26 cellular contexts compared by ENCODE assay signal in genomic region chr11:84865791-84866535, GRCh38.
DNase-seq lines count a peak whose midpoint lies in the region; ATAC-seq, FAIRE-seq and TF ChIP-seq lines count a peak whose summit lies in the region.
"Had no signal": no experiment of that assay in that cellular context is flagged by ENCODE, and none has a peak within 500 bp of the region (broad histone marks: within the 10 kb centered on the region; RNA-seq: fewer than 3 reads in every experiment).

No MANE protein-coding gene starts in this region.

- H3K4me2 ChIP-seq in A549 (no peak overlapping the region), astrocyte (ENCODE audit: low read length) (peak overlapping the region; percentile 19)

- no peaks in the 10 kb centered on the region for H3K79me2 ChIP-seq in astrocyte (ENCODE audit: insufficient read depth, low read length)

- H3K27me3 ChIP-seq in astrocyte (ENCODE audit: insufficient read depth, low read length) = no peaks in the 10 kb centered on the region
- H3K27me3 ChIP-seq: gastroesophageal sphincter, thyroid gland had no signal

- no peak overlapping the region for H3K27ac ChIP-seq in A549
- H3K27ac ChIP-seq in astrocyte (ENCODE audit: low read depth, low read length) = no peak overlapping the region
- H3K27ac ChIP-seq: gastroesophageal sphincter, left ventricle myocardium inferior, thyroid gland had no signal

- TF ChIP-seq RAD21 in A549 (conservative IDR thresholded peaks at IDR 0.05 in 1 of 2, IDR thresholded peaks at IDR 0.05 in 1 of 2) = no peak

- POLR2A ChIA-PET in A549 (lab: Yijun Ruan, JAX) = no interaction called here

- H3K9me3 ChIP-seq in A549 (no peaks in the 10 kb centered on the region), astrocyte (ENCODE audit: insufficient read depth, low read depth, low read length) (no peaks in the 10 kb centered on the region)
- H3K9me3 ChIP-seq: gastroesophageal sphincter, left ventricle myocardium inferior, mucosa of descending colon, thyroid gland had no signal

- H3K36me3 Mint-ChIP-seq in astrocyte (ENCODE audit: low read depth, unreplicated experiment) = no peaks in the 10 kb centered on the region
- H3K36me3 Mint-ChIP-seq: CD8-positive, alpha-beta memory T cell; IgD-negative memory B cell; stimulated activated naive B cell treated with anti-CD40 and anti-IgM and Interleukin-4, amounts not matched to agents 10 μg/mL and 1 μg/mL and 100 μg/mL, for 72 hours; T-cell had no signal

- TF ChIP-seq EP300 in A549 (IDR thresholded peaks at IDR 0.05) = no peak

- DNase-seq in A549 (ENCODE audit: low read depth in 1 of 2, low spot score in 1 of 2) (no peak), H54 (ENCODE audit: insufficient read length, low spot score) (no peak), astrocyte (ENCODE audit: low read depth) (peak; percentile 16), iris pigment epithelial cell (ENCODE audit: low read depth) (peak; percentile 22), NK-92 (lab: John Stamatoyannopoulos, UW; ENCODE audit: unreplicated experiment) (no peak), GM19238 (ENCODE audit: insufficient read length, low spot score) (no peak)
- no peak for DNase-seq in activated CD4-positive, alpha-beta T cell treated with anti-CD3 and anti-CD28 coated beads for 1 hour
- DNase-seq: activated CD4-positive, alpha-beta T cell treated with anti-CD3 and anti-CD28 coated beads, Interleukin-2, amount 10 ng/mL, durations not matched to agents 24 days and 14 days; CD8-positive, alpha-beta memory T cell; dermis blood vessel endothelial cell; DND-41; left ventricle myocardium inferior; mucosa of descending colon; NCI-H187; NCI-H446 treated with DMSO at 0.1 percent for 48 hours; NK-92 treated with Interleukin-12 subunit alpha and Interleukin-12 subunit beta, amount 100 ng/mL, for 24 hours; right cardiac atrium; stimulated activated naive B cell treated with anti-CD40 and anti-IgM and Interleukin-4, amounts not matched to agents 10 μg/mL and 1 μg/mL and 100 μg/mL, for 72 hours; T-cell; thyroid gland had no signal

- no peaks in the 10 kb centered on the region for H4K20me1 ChIP-seq in astrocyte (ENCODE audit: insufficient read depth, low read length)

- H3K4me3 ChIP-seq in A549 = no peak overlapping the region
- no peak overlapping the region for H3K4me3 ChIP-seq in astrocyte (ENCODE audit: insufficient read depth, low read depth, low read length)
- H3K4me3 ChIP-seq: gastroesophageal sphincter, left ventricle myocardium inferior, mucosa of descending colon, thyroid gland had no signal

- no peak overlapping the region for H2AFZ ChIP-seq in astrocyte (ENCODE audit: low read depth, low read length)

- TF ChIP-seq POLR2A in A549 (IDR thresholded peaks at IDR 0.05; ENCODE audit: low read length) (no peak), H54 (IDR thresholded peaks at IDR 0.05; ENCODE audit: low read depth, low read length) (no peak)

- H3K27me3 Mint-ChIP-seq in astrocyte (ENCODE audit: low read depth, unreplicated experiment) = no peaks in the 10 kb centered on the region
- H3K27me3 Mint-ChIP-seq: activated CD4-positive, alpha-beta T cell treated with anti-CD3 and anti-CD28 coated beads, Interleukin-2, amount 10 ng/mL, durations not matched to agents 24 days and 14 days; CD8-positive, alpha-beta memory T cell; stimulated activated naive B cell treated with anti-CD40 and anti-IgM and Interleukin-4, amounts not matched to agents 10 μg/mL and 1 μg/mL and 100 μg/mL, for 72 hours; T-cell had no signal

- H3K9me3 Mint-ChIP-seq in astrocyte (ENCODE audit: unreplicated experiment) = no peaks in the 10 kb centered on the region
- H3K9me3 Mint-ChIP-seq: IgD-negative memory B cell; stimulated activated naive B cell treated with anti-CD40 and anti-IgM and Interleukin-4, amounts not matched to agents 10 μg/mL and 1 μg/mL and 100 μg/mL, for 72 hours had no signal

- WGBS in A549 (ENCODE audit: missing lambda C conversion rate) = 47% methylated on average over 1 of the region's 1 CpG

- peak overlapping the region; percentile 41 for H3K27ac Mint-ChIP-seq in astrocyte (ENCODE audit: unreplicated experiment)
- H3K27ac Mint-ChIP-seq: activated CD4-positive, alpha-beta T cell treated with anti-CD3 and anti-CD28 coated beads, Interleukin-2, amount 10 ng/mL, durations not matched to agents 24 days and 14 days; CD8-positive, alpha-beta memory T cell; IgD-negative memory B cell; stimulated activated naive B cell treated with anti-CD40 and anti-IgM and Interleukin-4, amounts not matched to agents 10 μg/mL and 1 μg/mL and 100 μg/mL, for 72 hours; T-cell had no signal

- H3K4me3 Mint-ChIP-seq in astrocyte (ENCODE audit: unreplicated experiment) = no peak overlapping the region
- H3K4me3 Mint-ChIP-seq: activated CD4-positive, alpha-beta T cell treated with anti-CD3 and anti-CD28 coated beads, Interleukin-2, amount 10 ng/mL, durations not matched to agents 24 days and 14 days; CD8-positive, alpha-beta memory T cell; IgD-negative memory B cell; stimulated activated naive B cell treated with anti-CD40 and anti-IgM and Interleukin-4, amounts not matched to agents 10 μg/mL and 1 μg/mL and 100 μg/mL, for 72 hours; T-cell had no signal

- TF ChIP-seq CTCF in A549 (IDR thresholded peaks at IDR 0.05) (no peak), astrocyte (IDR thresholded peaks at IDR 0.05; ENCODE audit: insufficient read depth, low read depth, low read length) (no peak)

- H3K9ac ChIP-seq in astrocyte (ENCODE audit: low read length) = no peak overlapping the region

- peaks cover 17% of the 10 kb centered on the region for H3K4me1 Mint-ChIP-seq in astrocyte (ENCODE audit: low read depth, unreplicated experiment)
- H3K4me1 Mint-ChIP-seq: activated CD4-positive, alpha-beta T cell treated with anti-CD3 and anti-CD28 coated beads, Interleukin-2, amount 10 ng/mL, durations not matched to agents 24 days and 14 days; CD8-positive, alpha-beta memory T cell; IgD-negative memory B cell; stimulated activated naive B cell treated with anti-CD40 and anti-IgM and Interleukin-4, amounts not matched to agents 10 μg/mL and 1 μg/mL and 100 μg/mL, for 72 hours; T-cell had no signal

- H3K4me1 ChIP-seq in A549 (no peaks in the 10 kb centered on the region), astrocyte (ENCODE audit: insufficient read depth, low read length) (peaks cover 15% of the 10 kb centered on the region)
- H3K4me1 ChIP-seq: thyroid gland had no signal

- ATAC-seq in A549 (no peak), GM21390 (IDR thresholded peaks at IDR 0.05; ENCODE audit: unreplicated experiment) (no peak)
- ATAC-seq: gastroesophageal sphincter; right cardiac atrium; stimulated activated naive B cell treated with anti-CD40 and anti-IgM and Interleukin-4, amounts not matched to agents 10 μg/mL and 1 μg/mL and 100 μg/mL, for 72 hours; T-cell had no signal

- FAIRE-seq in A549 (lab: Jason Lieb, UNC) (no peak), H54 (lab: Jason Lieb, UNC) (peak; percentile 89), astrocyte (lab: Jason Lieb, UNC) (no peak)
- FAIRE-seq: bronchial epithelial cell, GM18507, H1 had no signal

- CTCF ChIA-PET in A549 (lab: Yijun Ruan, JAX) = no interaction called here

- H3K36me3 ChIP-seq in astrocyte (ENCODE audit: insufficient read depth, low read length) = no peaks in the 10 kb centered on the region
- H3K36me3 ChIP-seq: gastroesophageal sphincter, left ventricle myocardium inferior, thyroid gland had no signal

TF ChIP-seq in A549, 52 proteins besides CTCF, POLR2A, EP300 and RAD21:
- TF ChIP-seq ATOH8 (CRISPR knock-in tag; IDR thresholded peaks at IDR 0.05; ENCODE audit: low read depth) (no peak), CBX2 (IDR thresholded peaks at IDR 0.05; ENCODE audit: borderline replicate concordance, low read depth) (no peak), ELK1 (IDR thresholded peaks at IDR 0.05; ENCODE audit: low read depth, low read length) (no peak), RCOR1 (IDR thresholded peaks at IDR 0.05; ENCODE audit: low read depth, low read length) (no peak), NFE2L2 (conservative IDR thresholded peaks at IDR 0.05; ENCODE audit: low read length) (peak; percentile 73), BCL3 (IDR thresholded peaks at IDR 0.05) (no peak), USF2 (IDR thresholded peaks at IDR 0.05) (no peak), MAX (IDR thresholded peaks at IDR 0.05) (no peak)
TF ChIP-seq in A549: peak in this region for 1.

Comparison
In these comparisons a context has a peak if more than half of its experiments do, and no peak if none do; other contexts are left out.
1. DNase-seq: peak in astrocyte (single experiment) and iris pigment epithelial cell (single experiment); none in A549 (0 of 2), H54 (single experiment), NK-92 (single experiment), GM19238 (single experiment) and activated CD4-positive, alpha-beta T cell treated with anti-CD3 and anti-CD28 coated beads for 1 hour (single experiment).